Comparison of ENCODE assay signal across 8 cellular contexts in the genomic region with DNA sequence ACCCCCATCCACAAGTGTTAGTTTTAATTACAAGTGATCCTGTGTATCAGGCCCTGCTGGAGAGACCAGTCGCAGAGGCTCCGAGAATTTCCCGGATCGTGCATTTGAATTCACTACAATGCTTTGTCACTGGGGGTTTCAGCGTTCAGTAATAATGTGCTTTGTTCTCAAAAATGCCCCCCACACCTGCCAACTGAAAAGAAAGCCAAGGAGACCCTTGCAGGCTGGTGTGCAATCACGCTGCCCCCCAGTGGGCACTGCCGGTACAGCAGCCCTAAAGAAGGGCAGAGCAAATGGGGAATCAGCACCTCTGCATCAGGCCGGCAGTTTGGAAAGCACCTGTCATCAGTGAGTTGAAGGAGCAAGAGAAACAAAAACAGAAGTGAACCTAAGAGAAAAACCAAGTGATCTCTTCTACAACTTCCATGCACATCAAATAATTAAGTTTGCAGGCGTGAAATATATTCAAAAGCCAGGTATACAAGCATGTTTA.
A peak's percentile ranks its signal among the peaks of the same experiment; 100 is the strongest.
DNase-seq lines count a peak whose midpoint lies in the region; ATAC-seq and TF ChIP-seq lines count a peak whose summit lies in the region.

No MANE protein-coding gene starts in this region.

- DNase-seq in CD14-positive monocyte (ENCODE audit: low spot score) (no peak), NCI-H69 (lab: John Stamatoyannopoulos, UW) (peak; percentile 71)
- peak; percentile 34 to 58 (median 54) for DNase-seq in activated CD8-positive, alpha-beta memory T cell treated with anti-CD3 and anti-CD28 coated beads for 48 hours (ENCODE audit: low read depth in 2 of 3, low spot score in 2 of 3)
- peak; percentile 57 to 63 for DNase-seq in stimulated activated naive CD8-positive, alpha-beta T cell treated with anti-CD3 and anti-CD28 coated beads, Interleukin-15, amount 100 ng/mL, for 72 hours

- H3K9me3 Mint-ChIP-seq in CD14-positive monocyte (peaks cover 0 to 2% (median 0%) of the 10 kb centered on the region in 7 donors), nephron (no peaks in the 10 kb centered on the region)
- no peaks in the 10 kb centered on the region for H3K9me3 Mint-ChIP-seq in stimulated activated naive CD8-positive, alpha-beta T cell treated with anti-CD3 and anti-CD28 coated beads, Interleukin-15, amount 100 ng/mL, for 72 hours

- peak overlapping the region; percentile 71 to 79 for H3K4me3 Mint-ChIP-seq in CD14-positive monocyte
- no peak overlapping the region for H3K4me3 Mint-ChIP-seq in nephron
- no peak overlapping the region for H3K4me3 Mint-ChIP-seq in stimulated activated naive CD8-positive, alpha-beta T cell treated with anti-CD3 and anti-CD28 coated beads, Interleukin-15, amount 100 ng/mL, for 72 hours

- peaks cover 19% of the 10 kb centered on the region for H3K4me1 Mint-ChIP-seq in CD14-positive monocyte
- peaks cover 67% of the 10 kb centered on the region for H3K4me1 Mint-ChIP-seq in nephron
- peaks cover 7% of the 10 kb centered on the region for H3K4me1 Mint-ChIP-seq in stimulated activated naive CD8-positive, alpha-beta T cell treated with anti-CD3 and anti-CD28 coated beads, Interleukin-15, amount 100 ng/mL, for 72 hours

- H3K27ac Mint-ChIP-seq in CD14-positive monocyte = no peak overlapping the region
- H3K27ac Mint-ChIP-seq in nephron = peak overlapping the region in 2 of 3 experiments; percentile 14 to 70
- H3K27ac Mint-ChIP-seq in stimulated activated naive CD8-positive, alpha-beta T cell treated with anti-CD3 and anti-CD28 coated beads, Interleukin-15, amount 100 ng/mL, for 72 hours = no peak overlapping the region

- intact Hi-C loops in CD14-positive monocyte (cut with micrococcal nuclease) = loop anchor here (2.0 to 5.0 kb wide), 3 partner anchors 1305 to 1445 kb away; partner anchors contain the start of gene NRP1 (in 1 of the 2)

- H3K36me3 Mint-ChIP-seq in CD14-positive monocyte (no peaks in the 10 kb centered on the region), nephron (ENCODE audit: low read depth) (peaks cover 12% of the 10 kb centered on the region)

- H3K27me3 Mint-ChIP-seq in CD14-positive monocyte (ENCODE audit: low read depth in 3 of 3) = peaks cover 2 to 4% (median 2%) of the 10 kb centered on the region in 3 donors
- H3K27me3 Mint-ChIP-seq in nephron (ENCODE audit: low read depth) = no peaks in the 10 kb centered on the region
- H3K27me3 Mint-ChIP-seq in stimulated activated naive CD8-positive, alpha-beta T cell treated with anti-CD3 and anti-CD28 coated beads, Interleukin-15, amount 100 ng/mL, for 72 hours = peaks cover 8% of the 10 kb centered on the region

- peak; percentile 86 for ATAC-seq in GM18909 (IDR thresholded peaks at IDR 0.05; ENCODE audit: poor library complexity, unreplicated experiment)
- ATAC-seq in HG03108 (IDR thresholded peaks at IDR 0.05; ENCODE audit: unreplicated experiment) = peak; percentile 71
- ATAC-seq in esophagus mucosa = peak; percentile 70
- ATAC-seq in stimulated activated naive CD8-positive, alpha-beta T cell treated with anti-CD3 and anti-CD28 coated beads, Interleukin-15, amount 100 ng/mL, for 72 hours = peak; percentile 47

- TF ChIP-seq CTCF in CD14-positive monocyte (IDR thresholded peaks at IDR 0.05) (peak; percentile 94), nephron (IDR thresholded peaks at IDR 0.05; ENCODE audit: unreplicated experiment in 3 of 3) (peak; percentile 94 to 97 (median 94))

Comparison
In these comparisons a context has a peak if more than half of its experiments do, and no peak if none do; other contexts are left out.
1. H3K27ac Mint-ChIP-seq: peak in nephron (2 of 3); none in CD14-positive monocyte (0 of 7) and stimulated activated naive CD8-positive, alpha-beta T cell treated with anti-CD3 and anti-CD28 coated beads, Interleukin-15, amount 100 ng/mL, for 72 hours (0 of 2).
2. H3K4me3 Mint-ChIP-seq: peak in CD14-positive monocyte (2 of 2); none in nephron (0 of 3) and stimulated activated naive CD8-positive, alpha-beta T cell treated with anti-CD3 and anti-CD28 coated beads, Interleukin-15, amount 100 ng/mL, for 72 hours (0 of 2).
3. Peak in every context shown above with its lines, with median percentiles within 50 percentile points of each other: ATAC-seq.